ENCODE assay signal across 27 cellular contexts in the genomic region with DNA sequence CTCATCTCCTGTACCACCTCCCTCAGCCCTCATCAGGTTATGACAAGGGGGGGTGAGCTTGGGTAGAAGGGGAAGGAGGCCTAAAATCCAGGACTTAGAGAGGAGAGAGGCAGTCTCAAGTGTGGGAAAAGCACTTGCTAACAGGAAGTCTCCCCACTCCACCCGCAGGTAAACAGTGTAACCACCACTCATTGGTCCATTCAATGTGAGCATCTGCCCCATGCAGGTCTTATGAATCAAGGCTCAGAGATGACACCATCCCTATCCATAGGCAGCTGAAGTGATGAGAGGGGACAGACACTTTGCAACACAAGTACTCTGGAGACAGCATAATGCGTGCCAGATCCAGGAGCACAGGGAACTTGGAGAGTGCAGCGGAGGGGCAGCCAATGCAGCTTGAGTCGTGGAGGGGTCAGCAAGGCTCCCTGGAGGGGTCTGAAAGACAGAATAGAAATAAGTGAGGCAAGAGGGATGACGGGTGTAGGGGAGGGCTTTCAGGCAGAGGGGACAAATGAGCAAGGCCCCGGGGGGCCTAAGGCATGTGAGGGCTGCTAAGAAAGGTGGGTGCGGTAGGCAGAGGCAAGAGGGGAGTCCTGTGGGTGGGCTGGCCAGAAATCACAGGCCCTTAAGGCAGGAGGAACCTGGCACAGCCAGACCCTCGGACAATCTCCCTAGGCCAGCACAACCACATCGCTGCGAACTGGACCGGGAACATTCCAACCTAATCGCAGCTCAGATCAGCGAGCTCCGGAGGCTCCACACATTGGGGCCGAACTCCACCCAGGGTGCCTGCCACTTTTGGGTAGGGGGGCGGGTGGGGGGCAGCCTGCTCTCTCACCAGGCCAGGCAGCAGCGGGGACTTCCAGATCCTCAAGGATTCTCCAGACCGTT. TPM values are rescaled to one million over a fixed set of nuclear protein-coding genes. Genes with fewer than 3 reads are reported as not detected.
DNase-seq lines count a peak whose midpoint lies in the region; ATAC-seq and TF ChIP-seq lines count a peak whose summit lies in the region.
"Had no signal": no experiment of that assay in that cellular context is flagged by ENCODE, and none has a peak within 500 bp of the region (broad histone marks: within the 10 kb centered on the region; RNA-seq: fewer than 3 reads in every experiment).

No MANE protein-coding gene starts in this region.

- CTCF ChIA-PET in MCF 10A (lab: Yijun Ruan, JAX): interaction anchor here (0.7 to 10.2 kb wide), 5 partner anchors 9 to 184 kb away, joined by 3 to 215 read pairs (median 6); no protein-coding TSS in a partner anchor

- H3K4me3 ChIP-seq in left lung: no peak overlapping the region
- H3K4me3 ChIP-seq: psoas muscle had no signal

- DNase-seq in T47D (ENCODE audit: low read depth in 1 of 2, low spot score in 1 of 2) (peak; percentile 82 to 90), MCF 10A (ENCODE audit: unreplicated experiment) (no peak), NCI-H510A (lab: John Stamatoyannopoulos, UW) (peak; percentile 67), left lung (no peak), ureter (ENCODE audit: low spot score) (peak; percentile 69), GM13977 (ENCODE audit: low spot score) (no peak), NCI-H82 treated with DMSO at 0.1 percent for 48 hours (lab: John Stamatoyannopoulos, UW; ENCODE audit: unreplicated experiment) (no peak)
- DNase-seq: ACHN; activated naive CD8-positive, alpha-beta T cell treated with anti-CD3 and anti-CD28 coated beads for 36 hours; DMS 273 treated with DMSO at 0.1 percent for 48 hours; HFFc6; hypothalamus; kidney; midbrain; MV-4-11; NCI-H2081 treated with DMSO at 0.1 percent for 48 hours; NCI-H82; psoas muscle; stimulated activated CD4-positive, alpha-beta T cell treated with anti-CD3 and anti-CD28 coated beads, Interleukin-4, amount 100 ng/mL, for 4 hours; substantia nigra had no signal

- ATAC-seq in left lung: peak; percentile 68
- ATAC-seq in stimulated activated memory B cell treated with anti-CD40 and anti-IgM and Interleukin-4, amounts not matched to agents 10 μg/mL and 1 μg/mL and 100 μg/mL, for 72 hours: no peak
- ATAC-seq: activated CD4-positive, CD25-positive, alpha-beta regulatory T cell treated with anti-CD3 and anti-CD28 coated beads, Interleukin-2, amount 50 U/mL, for 24 hours; psoas muscle had no signal

- no peaks in the 10 kb centered on the region for H3K27me3 Mint-ChIP-seq in MCF 10A (ENCODE audit: insufficient read depth, unreplicated experiment)
- H3K27me3 Mint-ChIP-seq in stimulated activated memory B cell treated with anti-CD40 and anti-IgM and Interleukin-4, amounts not matched to agents 10 μg/mL and 1 μg/mL and 100 μg/mL, for 72 hours: no peaks in the 10 kb centered on the region

- intact Hi-C loops in MCF 10A (cut with micrococcal nuclease) (no loop called here), left lung (cut with DNase I) (no loop called here)

- TF ChIP-seq CTCF in MCF 10A (IDR thresholded peaks at IDR 0.05; ENCODE audit: unreplicated experiment): no peak
- TF ChIP-seq CTCF in left lung (IDR thresholded peaks at IDR 0.05): no peak
- TF ChIP-seq CTCF in GM13977 (IDR thresholded peaks at IDR 0.05; ENCODE audit: extremely low read depth, insufficient read depth, missing control alignments): no peak

- no peaks in the 10 kb centered on the region for H3K36me3 Mint-ChIP-seq in MCF 10A (ENCODE audit: insufficient read depth, unreplicated experiment)
- H3K36me3 Mint-ChIP-seq in stimulated activated memory B cell treated with anti-CD40 and anti-IgM and Interleukin-4, amounts not matched to agents 10 μg/mL and 1 μg/mL and 100 μg/mL, for 72 hours: no peaks in the 10 kb centered on the region
- H3K36me3 Mint-ChIP-seq: activated naive CD8-positive, alpha-beta T cell treated with anti-CD3 and anti-CD28 coated beads for 36 hours; brain; IgD-negative memory B cell had no signal

- in situ Hi-C loops in T47D (cut with HindIII; ENCODE audit: low pct_unique_long_range_greater_than_20kb, low sequenced_read_pairs) (loop anchor here (25.0 kb wide), 1 partner anchor 115 kb away; the partner anchor contains the start of gene NRG2), GM13977 (cut with MboI; ENCODE audit: low pct_unique_long_range_greater_than_20kb, low sequenced_read_pairs, unreplicated experiment) (loop anchor here (5.0 to 25.0 kb wide), 2 partner anchors 70 to 365 kb away; partner anchors contain the start of gene PSD2)

- H3K27ac Mint-ChIP-seq in MCF 10A (ENCODE audit: low read depth, unreplicated experiment): no peak overlapping the region
- H3K27ac Mint-ChIP-seq in stimulated activated memory B cell treated with anti-CD40 and anti-IgM and Interleukin-4, amounts not matched to agents 10 μg/mL and 1 μg/mL and 100 μg/mL, for 72 hours: no peak overlapping the region
- H3K27ac Mint-ChIP-seq: activated naive CD8-positive, alpha-beta T cell treated with anti-CD3 and anti-CD28 coated beads for 36 hours; activated T-helper 1 cell treated with anti-CD3 and anti-CD28 coated beads, Interleukin-12 subunit alpha, Interleukin-12 subunit beta, Interleukin-2, Interleukin-4 antibody, amounts not matched to agents 30 ng/mL and 10 ng/mL and 1 ng/mL, durations not matched to agents 14 hours and 24 hours and 36 hours; brain; CD14-positive monocyte; dendritic cell treated with granulocyte-macrophage colony-stimulating factor and Interleukin-4, amounts not matched to agents 40 ng/mL and 50 ng/mL, for 4 days; HFFc6; IgD-negative memory B cell had no signal

- peaks cover 0 to 9% of the 10 kb centered on the region in 2 donors for H3K27me3 ChIP-seq in left lung

- H3K4me1 Mint-ChIP-seq in MCF 10A (ENCODE audit: insufficient read depth, unreplicated experiment): peaks cover 4% of the 10 kb centered on the region
- peaks cover 5% of the 10 kb centered on the region for H3K4me1 Mint-ChIP-seq in stimulated activated memory B cell treated with anti-CD40 and anti-IgM and Interleukin-4, amounts not matched to agents 10 μg/mL and 1 μg/mL and 100 μg/mL, for 72 hours

- peak overlapping the region in 1 of 2 donors; percentile 23 for H3K27ac ChIP-seq in left lung
- H3K27ac ChIP-seq: psoas muscle had no signal

- no peaks in the 10 kb centered on the region for H3K36me3 ChIP-seq in left lung

- no peaks in the 10 kb centered on the region for H3K9me3 Mint-ChIP-seq in MCF 10A (ENCODE audit: unreplicated experiment)
- H3K9me3 Mint-ChIP-seq in stimulated activated memory B cell treated with anti-CD40 and anti-IgM and Interleukin-4, amounts not matched to agents 10 μg/mL and 1 μg/mL and 100 μg/mL, for 72 hours: no peaks in the 10 kb centered on the region
- H3K9me3 Mint-ChIP-seq: activated naive CD8-positive, alpha-beta T cell treated with anti-CD3 and anti-CD28 coated beads for 36 hours; activated T-helper 1 cell treated with anti-CD3 and anti-CD28 coated beads, Interleukin-12 subunit alpha, Interleukin-12 subunit beta, Interleukin-2, Interleukin-4 antibody, amounts not matched to agents 30 ng/mL and 10 ng/mL and 1 ng/mL, durations not matched to agents 14 hours and 24 hours and 36 hours; dendritic cell treated with granulocyte-macrophage colony-stimulating factor and Interleukin-4, amounts not matched to agents 40 ng/mL and 50 ng/mL, for 4 days; HFFc6; IgD-negative memory B cell had no signal

- no TSS peak for BruUV-seq in MCF 10A (replicated peaks; lab: Mats Ljungman, UMichigan)

- POLR2A ChIA-PET in MCF 10A (lab: Yijun Ruan, JAX): interaction anchor here (0.7 to 1.2 kb wide), 5 partner anchors 20 to 179 kb away, joined by 3 read pairs; partner anchors contain the start of gene CYSTM1

- H3K9me3 ChIP-seq in left lung: no peaks in the 10 kb centered on the region
- H3K9me3 ChIP-seq: psoas muscle had no signal

- H3K4me3 Mint-ChIP-seq in MCF 10A (ENCODE audit: unreplicated experiment): no peak overlapping the region
- no peak overlapping the region for H3K4me3 Mint-ChIP-seq in stimulated activated memory B cell treated with anti-CD40 and anti-IgM and Interleukin-4, amounts not matched to agents 10 μg/mL and 1 μg/mL and 100 μg/mL, for 72 hours
- H3K4me3 Mint-ChIP-seq: activated naive CD8-positive, alpha-beta T cell treated with anti-CD3 and anti-CD28 coated beads for 36 hours; activated T-helper 1 cell treated with anti-CD3 and anti-CD28 coated beads, Interleukin-12 subunit alpha, Interleukin-12 subunit beta, Interleukin-2, Interleukin-4 antibody, amounts not matched to agents 30 ng/mL and 10 ng/mL and 1 ng/mL, durations not matched to agents 14 hours and 24 hours and 36 hours; brain; CD14-positive monocyte; dendritic cell treated with granulocyte-macrophage colony-stimulating factor and Interleukin-4, amounts not matched to agents 40 ng/mL and 50 ng/mL, for 4 days; HFFc6 had no signal

- peaks cover 0 to 45% of the 10 kb centered on the region in 2 donors for H3K4me1 ChIP-seq in left lung

RNA-seq across cellular contexts. Expression of gene CYSTM1, which starts 23.0 kb away (rescaled TPM):
- total RNA-seq in MCF 10A (2022) (59.4 and 105 TPM in 2 replicates), left lung (10 to 100 TPM; 85.2 to 90.4 TPM), ureter (99.1 TPM)

RNA-seq across cellular contexts. Expression of gene IGIP, which starts 26.2 kb away (rescaled TPM):
- total RNA-seq in MCF 10A (2022) (7.5 and 8.3 TPM in 2 replicates), left lung (10 to 100 TPM; 11.6 to 13.7 TPM), ureter (15.9 TPM)

RNA-seq across cellular contexts. Expression of gene PURA, which starts 38.1 kb away (rescaled TPM):
- total RNA-seq in MCF 10A (2022) (20.1 and 24.6 TPM in 2 replicates), left lung (10 to 100 TPM; 25.0 TPM), ureter (26.8 TPM)

Comparison
In these comparisons a context has a peak if more than half of its experiments do, and no peak if none do; other contexts are left out.
1. DNase-seq: peak in T47D (2 of 2), NCI-H510A (single experiment) and ureter (single experiment); none in MCF 10A (single experiment), left lung (0 of 2), GM13977 (single experiment) and NCI-H82 treated with DMSO at 0.1 percent for 48 hours (single experiment).